ENCODE assay signal across 1 cellular context in genomic region chr11:115122274-115122673, GRCh38.
TF ChIP-seq lines count a peak whose summit lies in the region.

No MANE protein-coding gene starts in this region.

TF ChIP-seq in HEK293, 187 proteins besides CTCF, POLR2A, EP300 and RAD21 (continued from another document):
- no peak for TF ChIP-seq ZNF692 (tag by site-specific recombination; IDR thresholded peaks at IDR 0.05)
- TF ChIP-seq ZNF792 (tag by site-specific recombination; IDR thresholded peaks at IDR 0.05), result no peak
- no peak for TF ChIP-seq ZNF133 (tag by site-specific recombination; IDR thresholded peaks at IDR 0.05)
- no peak for TF ChIP-seq ZNF280C (tag by site-specific recombination; IDR thresholded peaks at IDR 0.05)
- TF ChIP-seq ZNF514 (tag by site-specific recombination; IDR thresholded peaks at IDR 0.05), result no peak
- no peak for TF ChIP-seq ZNF704 (tag by site-specific recombination; IDR thresholded peaks at IDR 0.05)
- no peak for TF ChIP-seq OVOL3 (tag by site-specific recombination; IDR thresholded peaks at IDR 0.05)
- TF ChIP-seq ZNF433 (tag by site-specific recombination; IDR thresholded peaks at IDR 0.05; ENCODE audit: low read depth), result no peak
- TF ChIP-seq ZNF211 (tag by site-specific recombination; IDR thresholded peaks at IDR 0.05; ENCODE audit: low read depth), result no peak
- TF ChIP-seq ZNF26 (tag by site-specific recombination; IDR thresholded peaks at IDR 0.05), result no peak
